1 cellular context compared by ENCODE assay signal in the genomic region with DNA sequence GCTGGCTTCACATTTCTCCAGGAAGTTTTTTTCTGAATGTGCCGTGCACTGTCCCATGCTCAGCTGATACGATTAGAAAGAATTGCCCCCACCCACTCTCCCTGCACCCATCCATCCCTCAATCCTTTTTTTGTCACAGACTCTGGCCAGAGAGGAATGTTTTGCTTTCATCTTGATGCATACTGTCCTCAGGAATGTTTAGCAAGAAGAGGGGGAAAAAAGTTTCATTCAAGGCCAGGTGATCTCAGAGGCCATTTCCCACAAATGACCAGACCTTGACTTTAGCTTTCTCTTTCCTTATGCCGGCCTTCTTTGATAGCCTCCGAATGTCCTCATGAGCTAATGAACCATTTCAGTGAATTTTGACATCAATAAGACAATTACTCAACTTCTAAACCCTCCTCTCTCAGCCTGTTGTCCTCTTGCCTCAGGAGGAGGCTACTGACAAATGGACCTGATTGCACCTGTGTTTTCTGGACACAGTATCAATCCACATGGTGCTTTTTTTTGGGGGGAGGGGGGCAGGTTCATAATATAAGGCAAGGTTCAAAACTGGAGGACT.
A peak's percentile ranks its signal among the peaks of the same experiment; 100 is the strongest.
TF ChIP-seq lines count a peak whose summit lies in the region.

No MANE protein-coding gene starts in this region.

TF ChIP-seq in HepG2, 621 proteins besides CTCF, POLR2A, EP300 and RAD21 (continued from another document and continues in another):
- TF ChIP-seq RNF2 (conservative IDR thresholded peaks at IDR 0.05; ENCODE audit: low read depth) (no peak), ZNF614 (CRISPR knock-in tag; IDR thresholded peaks at IDR 0.05; ENCODE audit: borderline replicate concordance) (no peak), KLF16 (CRISPR knock-in tag; IDR thresholded peaks at IDR 0.05) (peak in 1 of 2 experiments; percentile 34; a peak in 2 of 4 replicates), SSRP1 (CRISPR knock-in tag; IDR thresholded peaks at IDR 0.05) (no peak), ZNF768 (CRISPR knock-in tag; IDR thresholded peaks at IDR 0.05) (no peak), HNF4G (IDR thresholded peaks at IDR 0.05; ENCODE audit: borderline replicate concordance, low read depth, low read length) (peak; percentile 53; the same call in 1 of the 2 replicates), HNF4G (CRISPR knock-in tag; IDR thresholded peaks at IDR 0.05; ENCODE audit: borderline replicate concordance, low read depth) (peak; percentile 45; the same call in 1 of the 2 replicates), KMT2A (CRISPR knock-in tag; IDR thresholded peaks at IDR 0.05) (no peak), XRCC5 (optimal IDR thresholded peaks at IDR 0.05; ENCODE audit: low read length) (no peak), HNRNPUL1 (IDR thresholded peaks at IDR 0.05; ENCODE audit: low read depth, low read length) (no peak), MAF1 (CRISPR knock-in tag; IDR thresholded peaks at IDR 0.05; ENCODE audit: borderline replicate concordance) (no peak), NFE2L1 (CRISPR knock-in tag; IDR thresholded peaks at IDR 0.05; ENCODE audit: borderline replicate concordance) (no peak), ARHGAP35 (CRISPR knock-in tag; IDR thresholded peaks at IDR 0.05; ENCODE audit: borderline replicate concordance) (no peak), ZNF30 (CRISPR knock-in tag; IDR thresholded peaks at IDR 0.05) (no peak), ZNF549 (CRISPR knock-in tag; IDR thresholded peaks at IDR 0.05) (no peak), HOXD1 (CRISPR knock-in tag; IDR thresholded peaks at IDR 0.05) (peak; percentile 73; the same call in 1 of the 2 replicates), CREB1 (IDR thresholded peaks at IDR 0.05) (peak; percentile 56), CREB1 (CRISPR knock-in tag; IDR thresholded peaks at IDR 0.05) (peak; percentile 80), YY1 (IDR thresholded peaks at IDR 0.05; ENCODE audit: insufficient read depth, insufficient replicate concordance, low read depth, low read length) (no peak), MED8 (CRISPR knock-in tag; IDR thresholded peaks at IDR 0.05; ENCODE audit: insufficient replicate concordance) (peak; percentile 66), TBX3 (IDR thresholded peaks at IDR 0.05; ENCODE audit: borderline replicate concordance) (peak; percentile 27; the same call in 1 of the 2 replicates), SIN3B (IDR thresholded peaks at IDR 0.05; ENCODE audit: low read length) (no peak), RFXAP (CRISPR knock-in tag; IDR thresholded peaks at IDR 0.05; ENCODE audit: borderline replicate concordance) (no peak), IRF2 (CRISPR knock-in tag; IDR thresholded peaks at IDR 0.05) (peak; percentile 95), ZNF562 (CRISPR knock-in tag; IDR thresholded peaks at IDR 0.05; ENCODE audit: borderline replicate concordance) (no peak), ZNF766 (CRISPR knock-in tag; IDR thresholded peaks at IDR 0.05; ENCODE audit: borderline replicate concordance) (no peak), ZFP36 (IDR thresholded peaks at IDR 0.05; ENCODE audit: borderline replicate concordance, low read depth, low read length, partially characterized antibody) (no peak), ZNF552 (CRISPR knock-in tag; IDR thresholded peaks at IDR 0.05; ENCODE audit: borderline replicate concordance) (no peak), RAD51 (IDR thresholded peaks at IDR 0.05; ENCODE audit: borderline replicate concordance) (no peak), ZC3H13 (CRISPR knock-in tag; IDR thresholded peaks at IDR 0.05) (no peak), ONECUT2 (CRISPR knock-in tag; IDR thresholded peaks at IDR 0.05) (peak; percentile 26; the same call in 1 of the 2 replicates)
- TF ChIP-seq, protein P1, sequence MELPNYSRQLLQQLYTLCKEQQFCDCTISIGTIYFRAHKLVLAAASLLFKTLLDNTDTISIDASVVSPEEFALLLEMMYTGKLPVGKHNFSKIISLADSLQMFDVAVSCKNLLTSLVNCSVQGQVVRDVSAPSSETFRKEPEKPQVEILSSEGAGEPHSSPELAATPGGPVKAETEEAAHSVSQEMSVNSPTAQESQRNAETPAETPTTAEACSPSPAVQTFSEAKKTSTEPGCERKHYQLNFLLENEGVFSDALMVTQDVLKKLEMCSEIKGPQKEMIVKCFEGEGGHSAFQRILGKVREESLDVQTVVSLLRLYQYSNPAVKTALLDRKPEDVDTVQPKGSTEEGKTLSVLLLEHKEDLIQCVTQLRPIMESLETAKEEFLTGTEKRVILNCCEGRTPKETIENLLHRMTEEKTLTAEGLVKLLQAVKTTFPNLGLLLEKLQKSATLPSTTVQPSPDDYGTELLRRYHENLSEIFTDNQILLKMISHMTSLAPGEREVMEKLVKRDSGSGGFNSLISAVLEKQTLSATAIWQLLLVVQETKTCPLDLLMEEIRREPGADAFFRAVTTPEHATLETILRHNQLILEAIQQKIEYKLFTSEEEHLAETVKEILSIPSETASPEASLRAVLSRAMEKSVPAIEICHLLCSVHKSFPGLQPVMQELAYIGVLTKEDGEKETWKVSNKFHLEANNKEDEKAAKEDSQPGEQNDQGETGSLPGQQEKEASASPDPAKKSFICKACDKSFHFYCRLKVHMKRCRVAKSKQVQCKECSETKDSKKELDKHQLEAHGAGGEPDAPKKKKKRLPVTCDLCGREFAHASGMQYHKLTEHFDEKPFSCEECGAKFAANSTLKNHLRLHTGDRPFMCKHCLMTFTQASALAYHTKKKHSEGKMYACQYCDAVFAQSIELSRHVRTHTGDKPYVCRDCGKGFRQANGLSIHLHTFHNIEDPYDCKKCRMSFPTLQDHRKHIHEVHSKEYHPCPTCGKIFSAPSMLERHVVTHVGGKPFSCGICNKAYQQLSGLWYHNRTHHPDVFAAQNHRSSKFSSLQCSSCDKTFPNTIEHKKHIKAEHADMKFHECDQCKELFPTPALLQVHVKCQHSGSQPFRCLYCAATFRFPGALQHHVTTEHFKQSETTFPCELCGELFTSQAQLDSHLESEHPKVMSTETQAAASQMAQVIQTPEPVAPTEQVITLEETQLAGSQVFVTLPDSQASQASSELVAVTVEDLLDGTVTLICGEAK (IDR thresholded peaks at IDR 0.05), result no peak
- TF ChIP-seq, protein P1 (CRISPR knock-in tag; IDR thresholded peaks at IDR 0.05), result no peak; the same call in 1 of the 2 replicates
- TF ChIP-seq, protein P2, sequence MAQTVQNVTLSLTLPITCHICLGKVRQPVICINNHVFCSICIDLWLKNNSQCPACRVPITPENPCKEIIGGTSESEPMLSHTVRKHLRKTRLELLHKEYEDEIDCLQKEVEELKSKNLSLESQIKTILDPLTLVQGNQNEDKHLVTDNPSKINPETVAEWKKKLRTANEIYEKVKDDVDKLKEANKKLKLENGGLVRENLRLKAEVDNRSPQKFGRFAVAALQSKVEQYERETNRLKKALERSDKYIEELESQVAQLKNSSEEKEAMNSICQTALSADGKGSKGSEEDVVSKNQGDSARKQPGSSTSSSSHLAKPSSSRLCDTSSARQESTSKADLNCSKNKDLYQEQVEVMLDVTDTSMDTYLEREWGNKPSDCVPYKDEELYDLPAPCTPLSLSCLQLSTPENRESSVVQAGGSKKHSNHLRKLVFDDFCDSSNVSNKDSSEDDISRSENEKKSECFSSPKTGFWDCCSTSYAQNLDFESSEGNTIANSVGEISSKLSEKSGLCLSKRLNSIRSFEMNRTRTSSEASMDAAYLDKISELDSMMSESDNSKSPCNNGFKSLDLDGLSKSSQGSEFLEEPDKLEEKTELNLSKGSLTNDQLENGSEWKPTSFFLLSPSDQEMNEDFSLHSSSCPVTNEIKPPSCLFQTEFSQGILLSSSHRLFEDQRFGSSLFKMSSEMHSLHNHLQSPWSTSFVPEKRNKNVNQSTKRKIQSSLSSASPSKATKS (CRISPR knock-in tag; IDR thresholded peaks at IDR 0.05), result no peak
- TF ChIP-seq, protein P3, sequence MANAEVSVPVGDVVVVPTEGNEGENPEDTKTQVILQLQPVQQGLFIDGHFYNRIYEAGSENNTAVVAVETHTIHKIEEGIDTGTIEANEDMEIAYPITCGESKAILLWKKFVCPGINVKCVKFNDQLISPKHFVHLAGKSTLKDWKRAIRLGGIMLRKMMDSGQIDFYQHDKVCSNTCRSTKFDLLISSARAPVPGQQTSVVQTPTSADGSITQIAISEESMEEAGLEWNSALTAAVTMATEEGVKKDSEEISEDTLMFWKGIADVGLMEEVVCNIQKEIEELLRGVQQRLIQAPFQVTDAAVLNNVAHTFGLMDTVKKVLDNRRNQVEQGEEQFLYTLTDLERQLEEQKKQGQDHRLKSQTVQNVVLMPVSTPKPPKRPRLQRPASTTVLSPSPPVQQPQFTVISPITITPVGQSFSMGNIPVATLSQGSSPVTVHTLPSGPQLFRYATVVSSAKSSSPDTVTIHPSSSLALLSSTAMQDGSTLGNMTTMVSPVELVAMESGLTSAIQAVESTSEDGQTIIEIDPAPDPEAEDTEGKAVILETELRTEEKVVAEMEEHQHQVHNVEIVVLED (CRISPR knock-in tag; IDR thresholded peaks at IDR 0.05; ENCODE audit: borderline replicate concordance), result no peak
- TF ChIP-seq, protein P4, sequence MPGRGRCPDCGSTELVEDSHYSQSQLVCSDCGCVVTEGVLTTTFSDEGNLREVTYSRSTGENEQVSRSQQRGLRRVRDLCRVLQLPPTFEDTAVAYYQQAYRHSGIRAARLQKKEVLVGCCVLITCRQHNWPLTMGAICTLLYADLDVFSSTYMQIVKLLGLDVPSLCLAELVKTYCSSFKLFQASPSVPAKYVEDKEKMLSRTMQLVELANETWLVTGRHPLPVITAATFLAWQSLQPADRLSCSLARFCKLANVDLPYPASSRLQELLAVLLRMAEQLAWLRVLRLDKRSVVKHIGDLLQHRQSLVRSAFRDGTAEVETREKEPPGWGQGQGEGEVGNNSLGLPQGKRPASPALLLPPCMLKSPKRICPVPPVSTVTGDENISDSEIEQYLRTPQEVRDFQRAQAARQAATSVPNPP (CRISPR knock-in tag; IDR thresholded peaks at IDR 0.05), result no peak
- TF ChIP-seq, protein P5, sequence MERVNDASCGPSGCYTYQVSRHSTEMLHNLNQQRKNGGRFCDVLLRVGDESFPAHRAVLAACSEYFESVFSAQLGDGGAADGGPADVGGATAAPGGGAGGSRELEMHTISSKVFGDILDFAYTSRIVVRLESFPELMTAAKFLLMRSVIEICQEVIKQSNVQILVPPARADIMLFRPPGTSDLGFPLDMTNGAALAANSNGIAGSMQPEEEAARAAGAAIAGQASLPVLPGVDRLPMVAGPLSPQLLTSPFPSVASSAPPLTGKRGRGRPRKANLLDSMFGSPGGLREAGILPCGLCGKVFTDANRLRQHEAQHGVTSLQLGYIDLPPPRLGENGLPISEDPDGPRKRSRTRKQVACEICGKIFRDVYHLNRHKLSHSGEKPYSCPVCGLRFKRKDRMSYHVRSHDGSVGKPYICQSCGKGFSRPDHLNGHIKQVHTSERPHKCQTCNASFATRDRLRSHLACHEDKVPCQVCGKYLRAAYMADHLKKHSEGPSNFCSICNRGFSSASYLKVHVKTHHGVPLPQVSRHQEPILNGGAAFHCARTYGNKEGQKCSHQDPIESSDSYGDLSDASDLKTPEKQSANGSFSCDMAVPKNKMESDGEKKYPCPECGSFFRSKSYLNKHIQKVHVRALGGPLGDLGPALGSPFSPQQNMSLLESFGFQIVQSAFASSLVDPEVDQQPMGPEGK (CRISPR knock-in tag; IDR thresholded peaks at IDR 0.05), result peak; percentile 90
- TF ChIP-seq, protein P6, sequence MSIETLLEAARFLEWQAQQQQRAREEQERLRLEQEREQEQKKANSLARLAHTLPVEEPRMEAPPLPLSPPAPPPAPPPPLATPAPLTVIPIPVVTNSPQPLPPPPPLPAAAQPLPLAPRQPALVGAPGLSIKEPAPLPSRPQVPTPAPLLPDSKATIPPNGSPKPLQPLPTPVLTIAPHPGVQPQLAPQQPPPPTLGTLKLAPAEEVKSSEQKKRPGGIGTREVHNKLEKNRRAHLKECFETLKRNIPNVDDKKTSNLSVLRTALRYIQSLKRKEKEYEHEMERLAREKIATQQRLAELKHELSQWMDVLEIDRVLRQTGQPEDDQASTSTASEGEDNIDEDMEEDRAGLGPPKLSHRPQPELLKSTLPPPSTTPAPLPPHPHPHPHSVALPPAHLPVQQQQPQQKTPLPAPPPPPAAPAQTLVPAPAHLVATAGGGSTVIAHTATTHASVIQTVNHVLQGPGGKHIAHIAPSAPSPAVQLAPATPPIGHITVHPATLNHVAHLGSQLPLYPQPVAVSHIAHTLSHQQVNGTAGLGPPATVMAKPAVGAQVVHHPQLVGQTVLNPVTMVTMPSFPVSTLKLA (IDR thresholded peaks at IDR 0.05), result no peak
- TF ChIP-seq, protein P7, sequence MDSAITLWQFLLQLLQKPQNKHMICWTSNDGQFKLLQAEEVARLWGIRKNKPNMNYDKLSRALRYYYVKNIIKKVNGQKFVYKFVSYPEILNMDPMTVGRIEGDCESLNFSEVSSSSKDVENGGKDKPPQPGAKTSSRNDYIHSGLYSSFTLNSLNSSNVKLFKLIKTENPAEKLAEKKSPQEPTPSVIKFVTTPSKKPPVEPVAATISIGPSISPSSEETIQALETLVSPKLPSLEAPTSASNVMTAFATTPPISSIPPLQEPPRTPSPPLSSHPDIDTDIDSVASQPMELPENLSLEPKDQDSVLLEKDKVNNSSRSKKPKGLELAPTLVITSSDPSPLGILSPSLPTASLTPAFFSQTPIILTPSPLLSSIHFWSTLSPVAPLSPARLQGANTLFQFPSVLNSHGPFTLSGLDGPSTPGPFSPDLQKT (CRISPR knock-in tag; IDR thresholded peaks at IDR 0.05; ENCODE audit: borderline replicate concordance), result no peak
